ENCODE assay signal across 1 cellular context in the genomic region with DNA sequence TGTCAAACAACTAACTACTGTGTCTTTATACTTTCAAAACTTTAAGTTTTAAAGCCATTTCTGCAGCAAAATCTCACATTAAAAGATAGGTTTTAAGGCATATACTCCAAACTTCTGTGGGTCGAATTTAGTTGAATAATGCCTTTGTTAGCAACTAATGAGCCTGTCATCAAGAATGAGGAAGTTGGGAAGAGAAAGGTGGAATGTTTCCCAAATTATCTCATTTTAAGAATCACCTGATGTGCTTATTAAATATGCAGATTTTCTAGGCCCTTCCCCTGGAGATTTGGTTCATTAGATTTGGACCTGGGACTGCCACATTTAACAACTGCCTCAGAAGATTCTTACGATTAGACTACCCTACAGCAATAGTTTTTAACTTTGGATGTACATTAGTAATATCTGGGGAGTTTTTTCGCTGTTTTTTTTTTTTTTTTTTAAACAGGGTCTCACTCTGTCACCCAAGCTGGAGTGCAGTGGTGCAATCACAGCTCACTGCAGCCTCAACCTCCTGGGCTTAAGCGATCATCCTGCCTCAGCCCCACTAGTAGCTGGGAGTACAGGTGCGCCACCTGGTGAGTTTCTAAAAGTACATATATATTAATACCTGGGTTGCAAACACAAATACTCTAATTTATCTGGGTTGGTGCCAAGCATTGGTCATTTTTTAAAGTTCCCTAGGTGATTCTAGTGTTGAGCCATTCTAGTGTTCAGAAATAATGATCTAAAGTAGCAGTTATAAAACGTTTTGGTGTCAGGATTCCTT.
TF ChIP-seq lines count a peak whose summit lies in the region.

No MANE protein-coding gene starts in this region.

TF ChIP-seq in SK-N-SH, 30 proteins besides CTCF, POLR2A, EP300 and RAD21 (continued from another document):
- TF ChIP-seq, protein P1, sequence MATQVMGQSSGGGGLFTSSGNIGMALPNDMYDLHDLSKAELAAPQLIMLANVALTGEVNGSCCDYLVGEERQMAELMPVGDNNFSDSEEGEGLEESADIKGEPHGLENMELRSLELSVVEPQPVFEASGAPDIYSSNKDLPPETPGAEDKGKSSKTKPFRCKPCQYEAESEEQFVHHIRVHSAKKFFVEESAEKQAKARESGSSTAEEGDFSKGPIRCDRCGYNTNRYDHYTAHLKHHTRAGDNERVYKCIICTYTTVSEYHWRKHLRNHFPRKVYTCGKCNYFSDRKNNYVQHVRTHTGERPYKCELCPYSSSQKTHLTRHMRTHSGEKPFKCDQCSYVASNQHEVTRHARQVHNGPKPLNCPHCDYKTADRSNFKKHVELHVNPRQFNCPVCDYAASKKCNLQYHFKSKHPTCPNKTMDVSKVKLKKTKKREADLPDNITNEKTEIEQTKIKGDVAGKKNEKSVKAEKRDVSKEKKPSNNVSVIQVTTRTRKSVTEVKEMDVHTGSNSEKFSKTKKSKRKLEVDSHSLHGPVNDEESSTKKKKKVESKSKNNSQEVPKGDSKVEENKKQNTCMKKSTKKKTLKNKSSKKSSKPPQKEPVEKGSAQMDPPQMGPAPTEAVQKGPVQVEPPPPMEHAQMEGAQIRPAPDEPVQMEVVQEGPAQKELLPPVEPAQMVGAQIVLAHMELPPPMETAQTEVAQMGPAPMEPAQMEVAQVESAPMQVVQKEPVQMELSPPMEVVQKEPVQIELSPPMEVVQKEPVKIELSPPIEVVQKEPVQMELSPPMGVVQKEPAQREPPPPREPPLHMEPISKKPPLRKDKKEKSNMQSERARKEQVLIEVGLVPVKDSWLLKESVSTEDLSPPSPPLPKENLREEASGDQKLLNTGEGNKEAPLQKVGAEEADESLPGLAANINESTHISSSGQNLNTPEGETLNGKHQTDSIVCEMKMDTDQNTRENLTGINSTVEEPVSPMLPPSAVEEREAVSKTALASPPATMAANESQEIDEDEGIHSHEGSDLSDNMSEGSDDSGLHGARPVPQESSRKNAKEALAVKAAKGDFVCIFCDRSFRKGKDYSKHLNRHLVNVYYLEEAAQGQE (IDR thresholded peaks at IDR 0.05; ENCODE audit: low read depth, low read length): no peak
- no peak for TF ChIP-seq ZBTB33 (IDR thresholded peaks at IDR 0.05; ENCODE audit: borderline replicate concordance, low read depth)
- no peak for TF ChIP-seq GABPA (IDR thresholded peaks at IDR 0.05; ENCODE audit: low read depth)
- no peak for TF ChIP-seq IRF3 (IDR thresholded peaks at IDR 0.05; ENCODE audit: low read depth, low read length)
- no peak for TF ChIP-seq RFX5 (IDR thresholded peaks at IDR 0.05; ENCODE audit: low read length)
- no peak for TF ChIP-seq FOXJ3 (CRISPR knock-in tag; IDR thresholded peaks at IDR 0.05)
- TF ChIP-seq RXRA (IDR thresholded peaks at IDR 0.05; ENCODE audit: borderline replicate concordance, low read depth): no peak
- TF ChIP-seq GATA2 (CRISPR knock-in tag; IDR thresholded peaks at IDR 0.05): no peak
- TF ChIP-seq, protein P2, sequence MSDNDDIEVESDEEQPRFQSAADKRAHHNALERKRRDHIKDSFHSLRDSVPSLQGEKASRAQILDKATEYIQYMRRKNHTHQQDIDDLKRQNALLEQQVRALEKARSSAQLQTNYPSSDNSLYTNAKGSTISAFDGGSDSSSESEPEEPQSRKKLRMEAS (IDR thresholded peaks at IDR 0.05; ENCODE audit: low read depth): no peak
- TF ChIP-seq SIN3A (IDR thresholded peaks at IDR 0.05; ENCODE audit: borderline replicate concordance, low read depth, low read length): no peak
